In the genomic region with DNA sequence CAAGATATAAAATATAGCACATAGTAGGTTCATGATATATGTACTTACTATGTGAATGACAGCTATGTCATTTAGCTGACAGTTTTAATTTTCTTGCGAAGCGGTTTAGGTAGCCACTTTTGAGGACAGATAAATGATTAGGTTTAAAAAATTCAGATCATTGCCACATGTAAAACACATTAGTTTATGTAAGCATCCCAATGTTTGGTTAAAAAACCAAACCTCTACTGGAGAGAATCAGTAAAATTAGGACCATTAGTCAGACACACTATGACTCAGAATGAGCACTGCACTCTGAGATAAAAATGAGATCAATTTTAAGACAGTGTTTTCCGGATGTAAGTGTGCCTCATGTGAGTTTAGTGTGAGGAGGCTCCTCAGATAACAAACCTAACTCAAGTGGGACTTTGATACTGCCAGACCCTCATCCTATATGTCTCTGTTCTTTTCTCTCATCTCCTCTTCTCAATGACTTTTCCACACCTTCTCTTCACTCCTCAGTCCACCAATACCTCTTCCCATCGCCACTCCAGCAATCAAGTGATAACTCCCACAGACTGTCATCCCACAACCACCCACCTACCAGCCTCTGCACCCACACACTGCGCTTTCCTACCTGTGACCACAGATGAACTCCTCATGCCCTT, we compare ENCODE assay signal across 1 cellular context.
TF ChIP-seq lines count a peak whose summit lies in the region.

No MANE protein-coding gene starts in this region.

TF ChIP-seq in K562, 482 proteins besides CTCF, POLR2A, EP300 and RAD21 (continued from another document and continues in another):
- TF ChIP-seq, protein P1, sequence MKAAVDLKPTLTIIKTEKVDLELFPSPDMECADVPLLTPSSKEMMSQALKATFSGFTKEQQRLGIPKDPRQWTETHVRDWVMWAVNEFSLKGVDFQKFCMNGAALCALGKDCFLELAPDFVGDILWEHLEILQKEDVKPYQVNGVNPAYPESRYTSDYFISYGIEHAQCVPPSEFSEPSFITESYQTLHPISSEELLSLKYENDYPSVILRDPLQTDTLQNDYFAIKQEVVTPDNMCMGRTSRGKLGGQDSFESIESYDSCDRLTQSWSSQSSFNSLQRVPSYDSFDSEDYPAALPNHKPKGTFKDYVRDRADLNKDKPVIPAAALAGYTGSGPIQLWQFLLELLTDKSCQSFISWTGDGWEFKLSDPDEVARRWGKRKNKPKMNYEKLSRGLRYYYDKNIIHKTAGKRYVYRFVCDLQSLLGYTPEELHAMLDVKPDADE (conservative IDR thresholded peaks at IDR 0.05; ENCODE audit: control insufficient read depth, low read depth, low read length), result no peak
- TF ChIP-seq ZNF77 (CRISPR knock-in tag; IDR thresholded peaks at IDR 0.05) (no peak), POLR2AphosphoS2 (IDR thresholded peaks at IDR 0.05; ENCODE audit: low read length) (no peak), FOSL1 (tag; conservative IDR thresholded peaks at IDR 0.05) (peak; percentile 99), KAT7 (CRISPR knock-in tag; IDR thresholded peaks at IDR 0.05; ENCODE audit: borderline replicate concordance) (no peak), CBX8 (IDR thresholded peaks at IDR 0.05; ENCODE audit: borderline replicate concordance, extremely low read depth, low read depth, low read length, poor library complexity, severe bottlenecking) (no peak), POLR2H (tag; IDR thresholded peaks at IDR 0.05; ENCODE audit: low read depth) (peak; percentile 47; the same call in 1 of the 2 replicates), NCOA2 (IDR thresholded peaks at IDR 0.05; ENCODE audit: partially characterized antibody in 2 of 2) (peak in 1 of 2 experiments; percentile 53), CXXC5 (CRISPR knock-in tag; IDR thresholded peaks at IDR 0.05) (0 out of 2 replicates have a peak, but pooled peaks have one; percentile 9), ZNF143 (CRISPR knock-in tag; IDR thresholded peaks at IDR 0.05) (no peak), POLR3A (IDR thresholded peaks at IDR 0.05; ENCODE audit: borderline replicate concordance, extremely low read depth, insufficient read depth, insufficient read length) (no peak), ZKSCAN8 (CRISPR knock-in tag; IDR thresholded peaks at IDR 0.05) (0 out of 2 replicates have a peak, but pooled peaks have one; percentile 28), RCOR1 (IDR thresholded peaks at IDR 0.05; ENCODE audit: borderline replicate concordance in 1 of 2, low read depth in 2 of 2, low read length in 2 of 2) (peak in 1 of 2 experiments; percentile 70; a peak in 2 of 4 replicates), HDAC1 (IDR thresholded peaks at IDR 0.05) (peak; percentile 8 to 83; a peak in 3 of 4 replicates), PHF21A (IDR thresholded peaks at IDR 0.05; ENCODE audit: borderline replicate concordance, low read depth) (no peak), RB1 (IDR thresholded peaks at IDR 0.05; ENCODE audit: low read depth) (no peak), BCOR (IDR thresholded peaks at IDR 0.05) (peak; percentile 78; the same call in 1 of the 2 replicates), CCNT2 (IDR thresholded peaks at IDR 0.05; ENCODE audit: borderline replicate concordance, extremely low read depth, insufficient read length, low read depth, low read length) (peak; percentile 88), ZNF584 (CRISPR knock-in tag; IDR thresholded peaks at IDR 0.05; ENCODE audit: low read depth) (0 out of 2 replicates have a peak, but pooled peaks have one; percentile 43), SMAD1 (IDR thresholded peaks at IDR 0.05; ENCODE audit: low read depth, low read length, partially characterized antibody) (no peak), BHLHE40 (IDR thresholded peaks at IDR 0.05; ENCODE audit: low read length) (peak; percentile 91), HMG20A (CRISPR knock-in tag; conservative IDR thresholded peaks at IDR 0.05) (no peak), JUNB (CRISPR knock-in tag; conservative IDR thresholded peaks at IDR 0.05) (peak; percentile 50; the same call in 1 of the 2 replicates), GABPB1 (CRISPR knock-in tag; IDR thresholded peaks at IDR 0.05) (0 out of 2 replicates have a peak, but pooled peaks have one; percentile 22), SREBF1 (IDR thresholded peaks at IDR 0.05; ENCODE audit: borderline replicate concordance, low read depth, low read length) (no peak), HNRNPH1 (optimal IDR thresholded peaks at IDR 0.05; ENCODE audit: low read depth, low read length) (no peak), HOXB6 (CRISPR knock-in tag; IDR thresholded peaks at IDR 0.05; ENCODE audit: borderline replicate concordance) (no peak), EGR1 (conservative IDR thresholded peaks at IDR 0.05) (peak; percentile 99), SNIP1 (IDR thresholded peaks at IDR 0.05; ENCODE audit: low read depth) (no peak), NFIX (CRISPR knock-in tag; IDR thresholded peaks at IDR 0.05; ENCODE audit: low read depth) (no peak), ZNF699 (CRISPR knock-in tag; IDR thresholded peaks at IDR 0.05; ENCODE audit: insufficient replicate concordance) (no peak), ZNF124 (CRISPR knock-in tag; IDR thresholded peaks at IDR 0.05) (no peak), HSF4 (CRISPR knock-in tag; IDR thresholded peaks at IDR 0.05; ENCODE audit: borderline replicate concordance) (no peak), ZNF12 (CRISPR knock-in tag; IDR thresholded peaks at IDR 0.05) (no peak), FOXA3 (CRISPR knock-in tag; conservative IDR thresholded peaks at IDR 0.05 in 1 of 2, IDR thresholded peaks at IDR 0.05 in 1 of 2) (no peak), GATAD2B (IDR thresholded peaks at IDR 0.05; ENCODE audit: borderline replicate concordance) (peak; percentile 89)
- TF ChIP-seq, protein P2, sequence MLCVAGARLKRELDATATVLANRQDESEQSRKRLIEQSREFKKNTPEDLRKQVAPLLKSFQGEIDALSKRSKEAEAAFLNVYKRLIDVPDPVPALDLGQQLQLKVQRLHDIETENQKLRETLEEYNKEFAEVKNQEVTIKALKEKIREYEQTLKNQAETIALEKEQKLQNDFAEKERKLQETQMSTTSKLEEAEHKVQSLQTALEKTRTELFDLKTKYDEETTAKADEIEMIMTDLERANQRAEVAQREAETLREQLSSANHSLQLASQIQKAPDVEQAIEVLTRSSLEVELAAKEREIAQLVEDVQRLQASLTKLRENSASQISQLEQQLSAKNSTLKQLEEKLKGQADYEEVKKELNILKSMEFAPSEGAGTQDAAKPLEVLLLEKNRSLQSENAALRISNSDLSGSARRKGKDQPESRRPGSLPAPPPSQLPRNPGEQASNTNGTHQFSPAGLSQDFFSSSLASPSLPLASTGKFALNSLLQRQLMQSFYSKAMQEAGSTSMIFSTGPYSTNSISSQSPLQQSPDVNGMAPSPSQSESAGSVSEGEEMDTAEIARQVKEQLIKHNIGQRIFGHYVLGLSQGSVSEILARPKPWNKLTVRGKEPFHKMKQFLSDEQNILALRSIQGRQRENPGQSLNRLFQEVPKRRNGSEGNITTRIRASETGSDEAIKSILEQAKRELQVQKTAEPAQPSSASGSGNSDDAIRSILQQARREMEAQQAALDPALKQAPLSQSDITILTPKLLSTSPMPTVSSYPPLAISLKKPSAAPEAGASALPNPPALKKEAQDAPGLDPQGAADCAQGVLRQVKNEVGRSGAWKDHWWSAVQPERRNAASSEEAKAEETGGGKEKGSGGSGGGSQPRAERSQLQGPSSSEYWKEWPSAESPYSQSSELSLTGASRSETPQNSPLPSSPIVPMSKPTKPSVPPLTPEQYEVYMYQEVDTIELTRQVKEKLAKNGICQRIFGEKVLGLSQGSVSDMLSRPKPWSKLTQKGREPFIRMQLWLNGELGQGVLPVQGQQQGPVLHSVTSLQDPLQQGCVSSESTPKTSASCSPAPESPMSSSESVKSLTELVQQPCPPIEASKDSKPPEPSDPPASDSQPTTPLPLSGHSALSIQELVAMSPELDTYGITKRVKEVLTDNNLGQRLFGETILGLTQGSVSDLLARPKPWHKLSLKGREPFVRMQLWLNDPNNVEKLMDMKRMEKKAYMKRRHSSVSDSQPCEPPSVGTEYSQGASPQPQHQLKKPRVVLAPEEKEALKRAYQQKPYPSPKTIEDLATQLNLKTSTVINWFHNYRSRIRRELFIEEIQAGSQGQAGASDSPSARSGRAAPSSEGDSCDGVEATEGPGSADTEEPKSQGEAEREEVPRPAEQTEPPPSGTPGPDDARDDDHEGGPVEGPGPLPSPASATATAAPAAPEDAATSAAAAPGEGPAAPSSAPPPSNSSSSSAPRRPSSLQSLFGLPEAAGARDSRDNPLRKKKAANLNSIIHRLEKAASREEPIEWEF (CRISPR knock-in tag; IDR thresholded peaks at IDR 0.05), result no peak
- TF ChIP-seq, protein P3, sequence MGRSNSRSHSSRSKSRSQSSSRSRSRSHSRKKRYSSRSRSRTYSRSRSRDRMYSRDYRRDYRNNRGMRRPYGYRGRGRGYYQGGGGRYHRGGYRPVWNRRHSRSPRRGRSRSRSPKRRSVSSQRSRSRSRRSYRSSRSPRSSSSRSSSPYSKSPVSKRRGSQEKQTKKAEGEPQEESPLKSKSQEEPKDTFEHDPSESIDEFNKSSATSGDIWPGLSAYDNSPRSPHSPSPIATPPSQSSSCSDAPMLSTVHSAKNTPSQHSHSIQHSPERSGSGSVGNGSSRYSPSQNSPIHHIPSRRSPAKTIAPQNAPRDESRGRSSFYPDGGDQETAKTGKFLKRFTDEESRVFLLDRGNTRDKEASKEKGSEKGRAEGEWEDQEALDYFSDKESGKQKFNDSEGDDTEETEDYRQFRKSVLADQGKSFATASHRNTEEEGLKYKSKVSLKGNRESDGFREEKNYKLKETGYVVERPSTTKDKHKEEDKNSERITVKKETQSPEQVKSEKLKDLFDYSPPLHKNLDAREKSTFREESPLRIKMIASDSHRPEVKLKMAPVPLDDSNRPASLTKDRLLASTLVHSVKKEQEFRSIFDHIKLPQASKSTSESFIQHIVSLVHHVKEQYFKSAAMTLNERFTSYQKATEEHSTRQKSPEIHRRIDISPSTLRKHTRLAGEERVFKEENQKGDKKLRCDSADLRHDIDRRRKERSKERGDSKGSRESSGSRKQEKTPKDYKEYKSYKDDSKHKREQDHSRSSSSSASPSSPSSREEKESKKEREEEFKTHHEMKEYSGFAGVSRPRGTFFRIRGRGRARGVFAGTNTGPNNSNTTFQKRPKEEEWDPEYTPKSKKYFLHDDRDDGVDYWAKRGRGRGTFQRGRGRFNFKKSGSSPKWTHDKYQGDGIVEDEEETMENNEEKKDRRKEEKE (IDR thresholded peaks at IDR 0.05; ENCODE audit: borderline replicate concordance in 1 of 2, control insufficient read depth in 1 of 2, low read depth in 2 of 2, low read length in 1 of 2), result no peak
- TF ChIP-seq, protein P4, sequence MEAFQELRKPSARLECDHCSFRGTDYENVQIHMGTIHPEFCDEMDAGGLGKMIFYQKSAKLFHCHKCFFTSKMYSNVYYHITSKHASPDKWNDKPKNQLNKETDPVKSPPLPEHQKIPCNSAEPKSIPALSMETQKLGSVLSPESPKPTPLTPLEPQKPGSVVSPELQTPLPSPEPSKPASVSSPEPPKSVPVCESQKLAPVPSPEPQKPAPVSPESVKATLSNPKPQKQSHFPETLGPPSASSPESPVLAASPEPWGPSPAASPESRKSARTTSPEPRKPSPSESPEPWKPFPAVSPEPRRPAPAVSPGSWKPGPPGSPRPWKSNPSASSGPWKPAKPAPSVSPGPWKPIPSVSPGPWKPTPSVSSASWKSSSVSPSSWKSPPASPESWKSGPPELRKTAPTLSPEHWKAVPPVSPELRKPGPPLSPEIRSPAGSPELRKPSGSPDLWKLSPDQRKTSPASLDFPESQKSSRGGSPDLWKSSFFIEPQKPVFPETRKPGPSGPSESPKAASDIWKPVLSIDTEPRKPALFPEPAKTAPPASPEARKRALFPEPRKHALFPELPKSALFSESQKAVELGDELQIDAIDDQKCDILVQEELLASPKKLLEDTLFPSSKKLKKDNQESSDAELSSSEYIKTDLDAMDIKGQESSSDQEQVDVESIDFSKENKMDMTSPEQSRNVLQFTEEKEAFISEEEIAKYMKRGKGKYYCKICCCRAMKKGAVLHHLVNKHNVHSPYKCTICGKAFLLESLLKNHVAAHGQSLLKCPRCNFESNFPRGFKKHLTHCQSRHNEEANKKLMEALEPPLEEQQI (IDR thresholded peaks at IDR 0.05), result 0 out of 2 replicates have a peak, but pooled peaks have one; percentile 0
- TF ChIP-seq, protein P5, sequence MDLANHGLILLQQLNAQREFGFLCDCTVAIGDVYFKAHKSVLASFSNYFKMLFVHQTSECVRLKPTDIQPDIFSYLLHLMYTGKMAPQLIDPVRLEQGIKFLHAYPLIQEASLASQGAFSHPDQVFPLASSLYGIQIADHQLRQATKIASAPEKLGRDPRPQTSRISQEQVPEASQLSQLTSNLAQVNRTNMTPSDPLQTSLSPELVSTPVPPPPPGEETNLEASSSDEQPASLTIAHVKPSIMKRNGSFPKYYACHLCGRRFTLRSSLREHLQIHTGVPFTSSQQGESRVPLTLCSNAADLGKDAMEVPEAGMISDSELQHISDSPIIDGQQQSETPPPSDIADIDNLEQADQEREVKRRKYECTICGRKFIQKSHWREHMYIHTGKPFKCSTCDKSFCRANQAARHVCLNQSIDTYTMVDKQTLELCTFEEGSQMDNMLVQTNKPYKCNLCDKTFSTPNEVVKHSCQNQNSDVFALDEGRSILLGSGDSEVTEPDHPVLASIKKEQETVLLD (IDR thresholded peaks at IDR 0.05), result peak; percentile 85; the same call in 1 of the 2 replicates
- TF ChIP-seq, protein P6, sequence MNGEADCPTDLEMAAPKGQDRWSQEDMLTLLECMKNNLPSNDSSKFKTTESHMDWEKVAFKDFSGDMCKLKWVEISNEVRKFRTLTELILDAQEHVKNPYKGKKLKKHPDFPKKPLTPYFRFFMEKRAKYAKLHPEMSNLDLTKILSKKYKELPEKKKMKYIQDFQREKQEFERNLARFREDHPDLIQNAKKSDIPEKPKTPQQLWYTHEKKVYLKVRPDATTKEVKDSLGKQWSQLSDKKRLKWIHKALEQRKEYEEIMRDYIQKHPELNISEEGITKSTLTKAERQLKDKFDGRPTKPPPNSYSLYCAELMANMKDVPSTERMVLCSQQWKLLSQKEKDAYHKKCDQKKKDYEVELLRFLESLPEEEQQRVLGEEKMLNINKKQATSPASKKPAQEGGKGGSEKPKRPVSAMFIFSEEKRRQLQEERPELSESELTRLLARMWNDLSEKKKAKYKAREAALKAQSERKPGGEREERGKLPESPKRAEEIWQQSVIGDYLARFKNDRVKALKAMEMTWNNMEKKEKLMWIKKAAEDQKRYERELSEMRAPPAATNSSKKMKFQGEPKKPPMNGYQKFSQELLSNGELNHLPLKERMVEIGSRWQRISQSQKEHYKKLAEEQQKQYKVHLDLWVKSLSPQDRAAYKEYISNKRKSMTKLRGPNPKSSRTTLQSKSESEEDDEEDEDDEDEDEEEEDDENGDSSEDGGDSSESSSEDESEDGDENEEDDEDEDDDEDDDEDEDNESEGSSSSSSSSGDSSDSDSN (IDR thresholded peaks at IDR 0.05; ENCODE audit: borderline replicate concordance in 1 of 2, low read depth in 2 of 2, low read length in 2 of 2), result no peak
- TF ChIP-seq, protein P7, sequence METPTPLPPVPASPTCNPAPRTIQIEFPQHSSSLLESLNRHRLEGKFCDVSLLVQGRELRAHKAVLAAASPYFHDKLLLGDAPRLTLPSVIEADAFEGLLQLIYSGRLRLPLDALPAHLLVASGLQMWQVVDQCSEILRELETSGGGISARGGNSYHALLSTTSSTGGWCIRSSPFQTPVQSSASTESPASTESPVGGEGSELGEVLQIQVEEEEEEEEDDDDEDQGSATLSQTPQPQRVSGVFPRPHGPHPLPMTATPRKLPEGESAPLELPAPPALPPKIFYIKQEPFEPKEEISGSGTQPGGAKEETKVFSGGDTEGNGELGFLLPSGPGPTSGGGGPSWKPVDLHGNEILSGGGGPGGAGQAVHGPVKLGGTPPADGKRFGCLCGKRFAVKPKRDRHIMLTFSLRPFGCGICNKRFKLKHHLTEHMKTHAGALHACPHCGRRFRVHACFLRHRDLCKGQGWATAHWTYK (CRISPR knock-in tag; IDR thresholded peaks at IDR 0.05), result no peak
